Comparison of ENCODE assay signal across 8 cellular contexts in genomic region chr13:96822900-96823299, GRCh38.
DNase-seq lines count a peak whose midpoint lies in the region; ATAC-seq, FAIRE-seq and TF ChIP-seq lines count a peak whose summit lies in the region.

No MANE protein-coding gene starts in this region.

- intact Hi-C loops in CD4-positive, alpha-beta memory T cell (cut with micrococcal nuclease), result no loop called here

- no peak overlapping the region for H3K4me3 Mint-ChIP-seq in CD4-positive, alpha-beta memory T cell
- no peak overlapping the region for H3K4me3 Mint-ChIP-seq in natural killer cell treated with Interleukin-12 subunit alpha and Interleukin-12 subunit beta and Interleukin-15 and Interleukin-18, amount 100 ng/mL, for 72 hours

- no peaks in the 10 kb centered on the region for H3K36me3 Mint-ChIP-seq in CD4-positive, alpha-beta memory T cell
- no peaks in the 10 kb centered on the region for H3K36me3 Mint-ChIP-seq in natural killer cell treated with Interleukin-12 subunit alpha and Interleukin-12 subunit beta and Interleukin-15 and Interleukin-18, amount 100 ng/mL, for 72 hours

- peak; percentile 88 for FAIRE-seq in H54 (lab: Jason Lieb, UNC)

- no peaks in the 10 kb centered on the region for H3K27me3 Mint-ChIP-seq in CD4-positive, alpha-beta memory T cell
- no peaks in the 10 kb centered on the region for H3K27me3 Mint-ChIP-seq in natural killer cell treated with Interleukin-12 subunit alpha and Interleukin-12 subunit beta and Interleukin-15 and Interleukin-18, amount 100 ng/mL, for 72 hours

- no peak for ATAC-seq in natural killer cell treated with Interleukin-12 subunit alpha and Interleukin-12 subunit beta and Interleukin-15 and Interleukin-18, amount 100 ng/mL, for 72 hours

- H3K9me3 ChIP-seq in CD4-positive, alpha-beta memory T cell (ENCODE audit: control insufficient read depth in 1 of 2, low read length in 2 of 2), result no peaks in the 10 kb centered on the region

- H3K27me3 ChIP-seq in CD4-positive, alpha-beta memory T cell (ENCODE audit: insufficient read depth, low read length), result no peaks in the 10 kb centered on the region

- no peaks in the 10 kb centered on the region for H3K4me1 ChIP-seq in CD4-positive, alpha-beta memory T cell (ENCODE audit: insufficient read depth, low read length)

- TF ChIP-seq POLR2A in H54 (IDR thresholded peaks at IDR 0.05; ENCODE audit: low read depth, low read length), result no peak

- H3K36me3 ChIP-seq in CD4-positive, alpha-beta memory T cell (ENCODE audit: insufficient read depth, low read length), result no peaks in the 10 kb centered on the region

- CTCF ChIA-PET in CD4-positive, alpha-beta memory T cell (lab: Charles Lee; ENCODE audit: partially characterized antibody), result no interaction called here

- peaks cover 0 to 3% (median 0%) of the 10 kb centered on the region in 4 donors for H3K4me1 Mint-ChIP-seq in CD4-positive, alpha-beta memory T cell
- H3K4me1 Mint-ChIP-seq in natural killer cell treated with Interleukin-12 subunit alpha and Interleukin-12 subunit beta and Interleukin-15 and Interleukin-18, amount 100 ng/mL, for 72 hours (ENCODE audit: low read depth in 2 of 2), result no peaks in the 10 kb centered on the region

- H3K4me3 ChIP-seq in CD4-positive, alpha-beta memory T cell (ENCODE audit: low read length in 2 of 2), result no peak overlapping the region

- H3K27ac Mint-ChIP-seq in CD4-positive, alpha-beta memory T cell, result no peak overlapping the region
- no peak overlapping the region for H3K27ac Mint-ChIP-seq in natural killer cell treated with Interleukin-12 subunit alpha and Interleukin-12 subunit beta and Interleukin-15 and Interleukin-18, amount 100 ng/mL, for 72 hours

- peaks cover 0 to 4% (median 0%) of the 10 kb centered on the region in 8 donors for H3K9me3 Mint-ChIP-seq in CD4-positive, alpha-beta memory T cell
- peaks cover 5% of the 10 kb centered on the region for H3K9me3 Mint-ChIP-seq in natural killer cell treated with Interleukin-12 subunit alpha and Interleukin-12 subunit beta and Interleukin-15 and Interleukin-18, amount 100 ng/mL, for 72 hours

- DNase-seq in D341Med (ENCODE audit: low spot score) (peak; percentile 73), H54 (ENCODE audit: insufficient read length, low spot score) (peak; percentile 30), RPMI8226 (peak; percentile 6), iris pigment epithelial cell (ENCODE audit: low read depth) (peak; percentile 48), SIG-M5 (lab: John Stamatoyannopoulos, UW) (no peak)
- DNase-seq in activated CD4-positive, alpha-beta T cell treated with anti-CD3 and anti-CD28 coated beads for 1 hour, result no peak
- DNase-seq in CD4-positive, alpha-beta memory T cell, result no peak
- no peak for DNase-seq in natural killer cell treated with Interleukin-12 subunit alpha and Interleukin-12 subunit beta and Interleukin-15 and Interleukin-18, amount 100 ng/mL, for 72 hours (ENCODE audit: low spot score)

- H3K27ac ChIP-seq in CD4-positive, alpha-beta memory T cell (ENCODE audit: low read depth, low read length), result no peak overlapping the region

- POLR2A ChIA-PET in CD4-positive, alpha-beta memory T cell (lab: Charles Lee; ENCODE audit: partially characterized antibody), result no interaction called here

Comparison
In these comparisons a context has a peak if more than half of its experiments do, and no peak if none do; other contexts are left out.
1. DNase-seq: peak in D341Med (single experiment), H54 (single experiment), RPMI8226 (single experiment) and iris pigment epithelial cell (single experiment); none in activated CD4-positive, alpha-beta T cell treated with anti-CD3 and anti-CD28 coated beads for 1 hour (single experiment), CD4-positive, alpha-beta memory T cell (0 of 5), natural killer cell treated with Interleukin-12 subunit alpha and Interleukin-12 subunit beta and Interleukin-15 and Interleukin-18, amount 100 ng/mL, for 72 hours (single experiment) and SIG-M5 (single experiment).